Comparison of ENCODE assay signal across 19 cellular contexts in genomic region chr15:76223521-76223920, GRCh38.
DNase-seq lines count a peak whose midpoint lies in the region; ATAC-seq, FAIRE-seq and TF ChIP-seq lines count a peak whose summit lies in the region.
"Had no signal": no experiment of that assay in that cellular context is flagged by ENCODE, and none has a peak within 500 bp of the region (broad histone marks: within the 10 kb centered on the region; RNA-seq: fewer than 3 reads in every experiment).

No MANE protein-coding gene starts in this region.

- H3F3A ChIP-seq in MM.1S (ENCODE audit: insufficient read depth, low read length), result peaks cover 19% of the 10 kb centered on the region

- in situ Hi-C loops in GM13976 (cut with MboI; ENCODE audit: low sequenced_read_pairs, unreplicated experiment), result no loop called here

- peak; percentile 76 for DNase-seq in GM10266 (ENCODE audit: extremely low spot score)
- DNase-seq in GM13976 (ENCODE audit: low spot score), result peak; percentile 69
- DNase-seq in MM.1S, result peak; percentile 36
- DNase-seq in RCC 7860 (ENCODE audit: low spot score), result no peak
- no peak for DNase-seq in RKO (ENCODE audit: low spot score)
- DNase-seq: ACHN; CD4-positive, CD25-positive, alpha-beta regulatory T cell; DMS53; GM23248; IMR-90; Kasumi-1; KBM-7 had no signal

- no peaks in the 10 kb centered on the region; the same call in 1 of the 2 replicates for H3K36me3 ChIP-seq in MM.1S (replicated peaks; ENCODE audit: insufficient read depth, low read length)

- ATAC-seq in GM21360 (IDR thresholded peaks at IDR 0.05; ENCODE audit: unreplicated experiment) (peak; percentile 70), HG02938 (IDR thresholded peaks at IDR 0.05; ENCODE audit: unreplicated experiment) (no peak), GM21737 (IDR thresholded peaks at IDR 0.05; ENCODE audit: unreplicated experiment) (no peak)
- ATAC-seq: HCT116 had no signal

- no peak for FAIRE-seq in RCC 7860 (lab: Jason Lieb, UNC)
- FAIRE-seq: GM18507, H54 had no signal

- H2AFZ ChIP-seq in MM.1S (ENCODE audit: low read length), result no peak overlapping the region
- H2AFZ ChIP-seq: GM23248 had no signal

- no peaks in the 10 kb centered on the region for H3K9me3 ChIP-seq in MM.1S (replicated peaks; ENCODE audit: insufficient read depth, low read length)

- H3K27ac ChIP-seq in MM.1S (ENCODE audit: low read length), result peak overlapping the region; percentile 30; the same call in 1 of the 2 replicates
- H3K27ac ChIP-seq: BLaER1 treated with 17β-estradiol and CSF1 and Interleukin-3, amounts not matched to agents 10 nM and 100 nM; GM23248 had no signal

- peaks cover 34% of the 10 kb centered on the region for H3K4me1 ChIP-seq in MM.1S (ENCODE audit: low read length)
- H3K4me1 ChIP-seq: BLaER1 treated with 17β-estradiol and CSF1 and Interleukin-3, amounts not matched to agents 10 nM and 100 nM had no signal

- H4K20me1 ChIP-seq in MM.1S (ENCODE audit: insufficient read depth, low read length), result no peaks in the 10 kb centered on the region

- H3K9me2 ChIP-seq in MM.1S (replicated peaks; ENCODE audit: insufficient read depth, low read length), result no peaks in the 10 kb centered on the region

- no peak overlapping the region for H3K4me3 ChIP-seq in MM.1S (ENCODE audit: low read length)
- H3K4me3 ChIP-seq: BLaER1 treated with 17β-estradiol and CSF1 and Interleukin-3, amounts not matched to agents 10 nM and 100 nM; GM23248 had no signal

- 0 out of 2 replicates have a peak, but pooled peaks cover 14% of the 10 kb centered on the region for H3K79me2 ChIP-seq in MM.1S (ENCODE audit: low read length)

- TF ChIP-seq CTCF in GM10266 (IDR thresholded peaks at IDR 0.05; ENCODE audit: control insufficient read depth, insufficient read depth, low read depth, missing control alignments), result no peak
- no peak for TF ChIP-seq CTCF in GM13976 (IDR thresholded peaks at IDR 0.05; ENCODE audit: borderline replicate concordance, control extremely low read depth, extremely low read depth, insufficient read depth, missing control alignments)
- TF ChIP-seq CTCF in MM.1S (IDR thresholded peaks at IDR 0.05; ENCODE audit: low read length), result no peak

- peak overlapping the region; percentile 13; the same call in 1 of the 2 replicates for H3K9ac ChIP-seq in MM.1S (ENCODE audit: low read length)
- H3K9ac ChIP-seq: BLaER1 treated with 17β-estradiol and CSF1 and Interleukin-3, amounts not matched to agents 10 nM and 100 nM; GM23248 had no signal

- peak overlapping the region; percentile 50; the same call in 1 of the 2 replicates for H3K4me2 ChIP-seq in MM.1S (ENCODE audit: low read depth, low read length)
- H3K4me2 ChIP-seq: BLaER1 treated with 17β-estradiol and CSF1 and Interleukin-3, amounts not matched to agents 10 nM and 100 nM had no signal

- no peaks in the 10 kb centered on the region for H3K27me3 ChIP-seq in MM.1S (replicated peaks; ENCODE audit: insufficient read depth, low read length)
- H3K27me3 ChIP-seq: BLaER1 treated with 17β-estradiol and CSF1 and Interleukin-3, amounts not matched to agents 10 nM and 100 nM had no signal

Comparison
In these comparisons a context has a peak if more than half of its experiments do, and no peak if none do; other contexts are left out.
1. DNase-seq: peak in GM10266 (single experiment), GM13976 (single experiment) and MM.1S (single experiment); none in RCC 7860 (single experiment) and RKO (single experiment).